In the genomic region with DNA sequence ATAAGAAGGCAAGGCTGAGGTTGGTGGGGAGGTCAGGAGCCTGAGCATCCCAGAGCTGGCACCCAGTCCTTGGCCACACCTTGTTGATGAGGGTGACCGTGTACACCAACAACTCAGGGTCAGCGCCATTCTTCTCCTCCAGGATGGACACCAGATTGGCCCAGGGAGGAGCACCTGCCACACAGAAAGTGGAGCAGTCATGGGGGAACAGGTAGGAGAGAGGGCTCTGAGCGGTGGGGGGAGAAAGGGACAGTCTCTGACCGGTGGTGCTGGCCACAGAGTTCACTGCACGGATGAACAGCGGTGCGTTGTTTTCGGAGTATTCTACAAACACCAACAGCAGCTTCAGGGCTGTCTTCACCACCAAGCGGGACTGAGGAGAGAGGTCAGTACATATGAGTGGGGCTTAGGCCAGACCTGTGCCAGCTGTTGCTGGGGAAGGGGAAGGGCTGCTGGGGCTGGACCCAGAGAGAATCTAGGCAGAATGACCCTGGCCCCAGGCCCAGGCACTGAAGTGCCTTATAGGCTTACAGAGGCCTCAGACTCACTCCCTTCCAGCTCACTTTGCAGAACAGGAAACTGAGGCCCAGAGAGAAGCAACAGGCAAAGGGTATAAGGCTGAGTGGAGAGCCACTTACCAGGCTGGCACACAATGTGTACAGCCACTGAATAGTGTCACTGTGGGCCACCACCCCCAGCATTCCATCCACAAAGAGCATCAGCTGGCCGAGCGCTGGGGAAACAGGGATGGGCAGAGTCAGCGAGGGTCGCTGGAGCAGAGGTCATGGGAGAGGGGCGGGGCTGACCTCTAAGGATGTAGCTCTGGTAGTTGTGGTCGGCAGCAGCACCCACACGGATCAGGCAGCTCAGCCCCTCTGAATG, we compare ENCODE assay signal across 21 cellular contexts. TPM values are rescaled to one million over a fixed set of nuclear protein-coding genes. Genes with fewer than 3 reads are reported as not detected.
DNase-seq lines count a peak whose midpoint lies in the region; ATAC-seq and TF ChIP-seq lines count a peak whose summit lies in the region.
"Had no signal": no experiment of that assay in that cellular context is flagged by ENCODE, and none has a peak within 500 bp of the region (broad histone marks: within the 10 kb centered on the region; RNA-seq: fewer than 3 reads in every experiment).

No MANE protein-coding gene starts in this region.

- H2AFZ ChIP-seq in HCT116 (ENCODE audit: low read depth, low read length, poor library complexity, severe bottlenecking) (no peak overlapping the region), osteoblast (ENCODE audit: low read length) (no peak overlapping the region)

- H3K4me1 Mint-ChIP-seq in activated CD4-positive, alpha-beta T cell treated with anti-CD3 and anti-CD28 coated beads for 36 hours = peaks cover 15% of the 10 kb centered on the region
- H3K4me1 Mint-ChIP-seq in activated CD4-positive, alpha-beta T cell treated with anti-CD3 and anti-CD28 coated beads, Interleukin-2, amount 10 ng/mL, durations not matched to agents 7 days and 5 days = peaks cover 18% of the 10 kb centered on the region
- peaks cover 65% of the 10 kb centered on the region for H3K4me1 Mint-ChIP-seq in dendritic cell treated with granulocyte-macrophage colony-stimulating factor and Interleukin-4, amounts not matched to agents 40 ng/mL and 50 ng/mL, for 4 days (ENCODE audit: low read depth)
- H3K4me1 Mint-ChIP-seq: B cell had no signal

- POLR2A ChIA-PET in activated CD4-positive, alpha-beta T cell treated with anti-CD3 and anti-CD28 coated beads for 36 hours (lab: Charles Lee) = interaction anchor here (1.9 kb wide), 1 partner anchor 11 kb away, joined by 5 read pairs; the partner anchor contains the start of gene TMEM208
- POLR2A ChIA-PET in activated CD4-positive, alpha-beta T cell treated with anti-CD3 and anti-CD28 coated beads, Interleukin-2, amount 10 ng/mL, durations not matched to agents 7 days and 5 days (lab: Charles Lee) = no interaction called here
- POLR2A ChIA-PET in HCT116 (lab: Charles Lee) = interaction anchor here (1.1 to 1.2 kb wide), 3 partner anchors 9 to 10 kb away, joined by 3 to 5 read pairs (median 4); partner anchors contain the start of gene TMEM208
- POLR2A ChIA-PET in A673 (lab: Charles Lee; ENCODE audit: low non-redundant PET) = no interaction called here

- TF ChIP-seq POLR2A in HCT116 (IDR thresholded peaks at IDR 0.05; ENCODE audit: borderline replicate concordance, extremely low read depth, insufficient read depth, insufficient read length) = no peak

- intact Hi-C loops in activated CD4-positive, alpha-beta T cell treated with anti-CD3 and anti-CD28 coated beads for 36 hours (cut with DNase I, micrococcal nuclease) = no loop called here
- intact Hi-C loops in HCT116 (cut with micrococcal nuclease) = no loop called here
- intact Hi-C loops in dendritic cell treated with granulocyte-macrophage colony-stimulating factor and Interleukin-4, amounts not matched to agents 40 ng/mL and 50 ng/mL, for 4 days (cut with micrococcal nuclease) = no loop called here
- intact Hi-C loops in A673 (cut with micrococcal nuclease; ENCODE audit: unreplicated experiment) = no loop called here

- H3K9me3 Mint-ChIP-seq in activated CD4-positive, alpha-beta T cell treated with anti-CD3 and anti-CD28 coated beads for 36 hours (ENCODE audit: low read depth) = no peaks in the 10 kb centered on the region
- no peaks in the 10 kb centered on the region for H3K9me3 Mint-ChIP-seq in activated CD4-positive, alpha-beta T cell treated with anti-CD3 and anti-CD28 coated beads, Interleukin-2, amount 10 ng/mL, durations not matched to agents 7 days and 5 days
- no peaks in the 10 kb centered on the region for H3K9me3 Mint-ChIP-seq in dendritic cell treated with granulocyte-macrophage colony-stimulating factor and Interleukin-4, amounts not matched to agents 40 ng/mL and 50 ng/mL, for 4 days
- H3K9me3 Mint-ChIP-seq: immature natural killer cell had no signal

- peak overlapping the region; percentile 1; the same call in 1 of the 2 replicates for H3K27ac ChIP-seq in HCT116 (ENCODE audit: low read depth, low read length)
- H3K27ac ChIP-seq in osteoblast (ENCODE audit: low read depth, low read length) = peak overlapping the region; percentile 41
- H3K27ac ChIP-seq in A673 (ENCODE audit: low read depth, low read length, poor library complexity, severe bottlenecking) = no peak overlapping the region
- H3K27ac ChIP-seq: pancreas, Peyer's patch had no signal

- peaks cover 33% of the 10 kb centered on the region for H3K36me3 Mint-ChIP-seq in activated CD4-positive, alpha-beta T cell treated with anti-CD3 and anti-CD28 coated beads for 36 hours (ENCODE audit: low read depth)
- peaks cover 20% of the 10 kb centered on the region for H3K36me3 Mint-ChIP-seq in activated CD4-positive, alpha-beta T cell treated with anti-CD3 and anti-CD28 coated beads, Interleukin-2, amount 10 ng/mL, durations not matched to agents 7 days and 5 days (ENCODE audit: low read depth)
- H3K36me3 Mint-ChIP-seq in dendritic cell treated with granulocyte-macrophage colony-stimulating factor and Interleukin-4, amounts not matched to agents 40 ng/mL and 50 ng/mL, for 4 days (ENCODE audit: low read depth) = peaks cover 75% of the 10 kb centered on the region

- no peak overlapping the region for H3K4me3 Mint-ChIP-seq in activated CD4-positive, alpha-beta T cell treated with anti-CD3 and anti-CD28 coated beads for 36 hours
- H3K4me3 Mint-ChIP-seq in activated CD4-positive, alpha-beta T cell treated with anti-CD3 and anti-CD28 coated beads, Interleukin-2, amount 10 ng/mL, durations not matched to agents 7 days and 5 days = no peak overlapping the region
- H3K4me3 Mint-ChIP-seq in dendritic cell treated with granulocyte-macrophage colony-stimulating factor and Interleukin-4, amounts not matched to agents 40 ng/mL and 50 ng/mL, for 4 days = no peak overlapping the region
- H3K4me3 Mint-ChIP-seq: B cell, immature natural killer cell had no signal

- CTCF ChIA-PET in activated CD4-positive, alpha-beta T cell treated with anti-CD3 and anti-CD28 coated beads for 36 hours (lab: Charles Lee) = interaction anchor here (0.5 to 2.7 kb wide), 4 partner anchors 10 to 189 kb away, joined by 3 to 12 read pairs (median 3); partner anchors contain the start of gene TMEM208
- CTCF ChIA-PET in activated CD4-positive, alpha-beta T cell treated with anti-CD3 and anti-CD28 coated beads, Interleukin-2, amount 10 ng/mL, durations not matched to agents 7 days and 5 days (lab: Charles Lee) = interaction anchor here (0.6 to 3.3 kb wide), 3 partner anchors 10 to 20 kb away, joined by 3 to 20 read pairs (median 18); partner anchors contain the start of genes FHOD1, SLC9A5 and TMEM208
- CTCF ChIA-PET in HCT116 (lab: Charles Lee) = interaction anchor here (2.2 kb wide), 1 partner anchor 11 kb away, joined by 9 read pairs; the partner anchor contains the start of gene TMEM208
- CTCF ChIA-PET in A673 (lab: Charles Lee) = no interaction called here

- ATAC-seq in activated CD4-positive, alpha-beta T cell treated with anti-CD3 and anti-CD28 coated beads for 36 hours = no peak
- ATAC-seq in HCT116 = no peak
- no peak for ATAC-seq in HG03039 (IDR thresholded peaks at IDR 0.05; ENCODE audit: unreplicated experiment)
- ATAC-seq: sciatic nerve had no signal

- BruUV-seq in HCT116 (replicated peaks; lab: Mats Ljungman, UMichigan) (TSS peak; percentile 21), A673 (replicated peaks; lab: Mats Ljungman, UMichigan) (no TSS peak)

- H3K4me1 ChIP-seq in HCT116 (ENCODE audit: control insufficient read depth in 1 of 2, insufficient read depth in 2 of 2, low read length in 2 of 2) = peaks cover 23 to 42% of the 10 kb centered on the region in 2 experiments
- peaks cover 32% of the 10 kb centered on the region for H3K4me1 ChIP-seq in osteoblast (ENCODE audit: insufficient read depth, low read length)
- peaks cover 16% of the 10 kb centered on the region for H3K4me1 ChIP-seq in A673 (ENCODE audit: insufficient read depth, low read length, poor library complexity, severe bottlenecking)

- H3K4me2 ChIP-seq in HCT116 (ENCODE audit: low read length) (no peak overlapping the region), osteoblast (ENCODE audit: insufficient read depth, low read length) (no peak overlapping the region)
- H3K4me2 ChIP-seq: SK-N-SH had no signal

- H3K9ac ChIP-seq in HCT116 (ENCODE audit: low read length) = no peak overlapping the region
- H3K9ac ChIP-seq: SK-N-SH had no signal

- no peak overlapping the region for H3K4me3 ChIP-seq in HCT116 (replicated peaks in 1 of 2; ENCODE audit: low read depth in 1 of 2, low read length in 2 of 2)
- H3K4me3 ChIP-seq in osteoblast (ENCODE audit: insufficient read depth, low read length) = no peak overlapping the region
- no peak overlapping the region for H3K4me3 ChIP-seq in MG63
- H3K4me3 ChIP-seq in A673 (ENCODE audit: low read depth, low read length, poor library complexity, severe bottlenecking) = no peak overlapping the region
- H3K4me3 ChIP-seq: K562, pancreas, Peyer's patch, stomach had no signal

- H3K79me2 ChIP-seq in HCT116 (ENCODE audit: insufficient read depth, low read length) (peaks cover 45% of the 10 kb centered on the region), osteoblast (ENCODE audit: insufficient read depth, low read length) (peaks cover 48% of the 10 kb centered on the region)

- H4K20me1 ChIP-seq in HCT116 (ENCODE audit: insufficient read depth) (no peaks in the 10 kb centered on the region), osteoblast (ENCODE audit: insufficient read depth, low read length) (peaks cover 10% of the 10 kb centered on the region)

- no peaks in the 10 kb centered on the region for H3K27me3 Mint-ChIP-seq in activated CD4-positive, alpha-beta T cell treated with anti-CD3 and anti-CD28 coated beads for 36 hours
- no peaks in the 10 kb centered on the region for H3K27me3 Mint-ChIP-seq in activated CD4-positive, alpha-beta T cell treated with anti-CD3 and anti-CD28 coated beads, Interleukin-2, amount 10 ng/mL, durations not matched to agents 7 days and 5 days
- no peaks in the 10 kb centered on the region for H3K27me3 Mint-ChIP-seq in dendritic cell treated with granulocyte-macrophage colony-stimulating factor and Interleukin-4, amounts not matched to agents 40 ng/mL and 50 ng/mL, for 4 days
- H3K27me3 Mint-ChIP-seq: B cell had no signal

- no peak for TF ChIP-seq RAD21 in HCT116 (IDR thresholded peaks at IDR 0.05; ENCODE audit: low read depth)

- no peaks in the 10 kb centered on the region for H3K9me2 ChIP-seq in HCT116 (ENCODE audit: insufficient read depth)
- H3K9me2 ChIP-seq: SK-N-SH had no signal

- DNase-seq in activated CD4-positive, alpha-beta T cell treated with anti-CD3 and anti-CD28 coated beads for 36 hours = no peak
- no peak for DNase-seq in activated CD4-positive, alpha-beta T cell treated with anti-CD3 and anti-CD28 coated beads, Interleukin-2, amount 10 ng/mL, durations not matched to agents 7 days and 5 days
- DNase-seq in HCT116 (ENCODE audit: low read depth, low spot score) (no peak), osteoblast (ENCODE audit: insufficient read length, low spot score, missing footprints) (peak; percentile 68), MG63 (no peak), A673 (ENCODE audit: low spot score) (no peak)
- DNase-seq: activated CD4-positive, CD25-positive, alpha-beta regulatory T cell treated with anti-CD3 and anti-CD28 coated beads, Interleukin-2, amount 50 U/mL, for 72 hours; activated gamma-delta T cell treated with Interleukin-2 at 50 U/mL for 16 hours; effector CD4-positive, alpha-beta T cell; immature natural killer cell; NCI-H187 treated with DMSO at 0.1 percent for 48 hours; stimulated activated CD4-positive, alpha-beta T cell treated with anti-CD3 and anti-CD28 coated beads, Interleukin-2, amount 100 ng/mL, for 24 hours; stomach had no signal

- H3K36me3 ChIP-seq in HCT116 (ENCODE audit: control insufficient read depth in 1 of 2, insufficient read depth in 2 of 2, low read length in 2 of 2) = peaks cover 24 to 46% of the 10 kb centered on the region in 2 experiments
- peaks cover 65% of the 10 kb centered on the region for H3K36me3 ChIP-seq in osteoblast (ENCODE audit: insufficient read depth, low read length)
- H3K36me3 ChIP-seq in MG63 = no peaks in the 10 kb centered on the region; the same call in 1 of the 2 replicates
- H3K36me3 ChIP-seq in A673 (ENCODE audit: insufficient read depth, low read length, poor library complexity, severe bottlenecking) = peaks cover 45% of the 10 kb centered on the region

- peak overlapping the region; percentile 55 for H3K27ac Mint-ChIP-seq in activated CD4-positive, alpha-beta T cell treated with anti-CD3 and anti-CD28 coated beads for 36 hours
- H3K27ac Mint-ChIP-seq in activated CD4-positive, alpha-beta T cell treated with anti-CD3 and anti-CD28 coated beads, Interleukin-2, amount 10 ng/mL, durations not matched to agents 7 days and 5 days = no peak overlapping the region
- H3K27ac Mint-ChIP-seq in dendritic cell treated with granulocyte-macrophage colony-stimulating factor and Interleukin-4, amounts not matched to agents 40 ng/mL and 50 ng/mL, for 4 days = peak overlapping the region; percentile 18
- H3K27ac Mint-ChIP-seq: B cell had no signal

- TF ChIP-seq CTCF in HCT116 (IDR thresholded peaks at IDR 0.05 in 2 of 3, conservative IDR thresholded peaks at IDR 0.05 in 1 of 3; ENCODE audit: borderline replicate concordance in 1 of 3, insufficient read depth in 1 of 3, low read depth in 2 of 3, low read length in 2 of 3) = no peak
- TF ChIP-seq CTCF in osteoblast (IDR thresholded peaks at IDR 0.05; ENCODE audit: extremely low read depth, low read depth, low read length) = no peak
- no peak for TF ChIP-seq CTCF in A673 (conservative IDR thresholded peaks at IDR 0.05; ENCODE audit: low read depth, low read length)

- H3K9me3 ChIP-seq in HCT116 (ENCODE audit: control insufficient read depth in 1 of 2, insufficient read depth in 1 of 2, low read depth in 1 of 2, low read length in 2 of 2) = no peaks in the 10 kb centered on the region
- no peaks in the 10 kb centered on the region for H3K9me3 ChIP-seq in osteoblast (ENCODE audit: low read depth, low read length)
- H3K9me3 ChIP-seq in MG63 = no peaks in the 10 kb centered on the region
- no peaks in the 10 kb centered on the region for H3K9me3 ChIP-seq in A673 (ENCODE audit: low read depth, low read length, poor library complexity, severe bottlenecking)
- H3K9me3 ChIP-seq: pancreas, Peyer's patch, SK-N-SH, stomach had no signal

- no peaks in the 10 kb centered on the region for H3K27me3 ChIP-seq in HCT116 (ENCODE audit: insufficient read depth, low read length)
- no peaks in the 10 kb centered on the region for H3K27me3 ChIP-seq in osteoblast (ENCODE audit: insufficient read depth, low read length)
- H3K27me3 ChIP-seq in MG63 = no peaks in the 10 kb centered on the region
- H3K27me3 ChIP-seq in A673 (replicated peaks; ENCODE audit: insufficient read depth, low read depth, low read length, poor library complexity) = no peaks in the 10 kb centered on the region
- H3K27me3 ChIP-seq: pancreas, Peyer's patch, stomach had no signal

- RAD21 ChIA-PET in HCT116 (lab: Charles Lee; ENCODE audit: low non-redundant PET in 1 of 2, low total read pairs in 2 of 2, uncharacterized antibody in 2 of 2, unreplicated experiment in 2 of 2) = no interaction called here

RNA-seq across cellular contexts. Expression of gene FHOD1, which starts 9.6 kb away (rescaled TPM):
- total RNA-seq in activated CD4-positive, alpha-beta T cell treated with anti-CD3 and anti-CD28 coated beads for 36 hours = 10 to 100 TPM; 75.5 to 77.2 TPM
- 10 to 100 TPM; 59.2 to 62.0 TPM for total RNA-seq in activated CD4-positive, alpha-beta T cell treated with anti-CD3 and anti-CD28 coated beads, Interleukin-2, amount 10 ng/mL, durations not matched to agents 7 days and 5 days
- total RNA-seq in HCT116 (2021; ENCODE audit: unreplicated experiment) (69.2 TPM), osteoblast (27.4 and 28.2 TPM in 2 replicates), A673 (2021) (94.9 and 96.4 TPM in 2 replicates)
- 46.5 and 50.2 TPM in 2 replicates for polyA plus RNA-seq in HCT116 (2012)
- 7.7 and 8.9 TPM in 2 replicates for total RNA-seq in MG63 (2014; rRNA removed; shearing (Covaris generic); ENCODE audit: low replicate concordance)

RNA-seq across cellular contexts. Expression of gene TMEM208, which starts 10.7 kb away (rescaled TPM):
- total RNA-seq in activated CD4-positive, alpha-beta T cell treated with anti-CD3 and anti-CD28 coated beads for 36 hours = 10 to 100 TPM; 13.6 to 31.2 TPM
- 10 to 100 TPM; 25.8 to 40.8 TPM for total RNA-seq in activated CD4-positive, alpha-beta T cell treated with anti-CD3 and anti-CD28 coated beads, Interleukin-2, amount 10 ng/mL, durations not matched to agents 7 days and 5 days
- total RNA-seq in HCT116 (2021; ENCODE audit: unreplicated experiment) = 36.1 TPM
- polyA plus RNA-seq in HCT116 (2012) = 40.8 and 44.3 TPM in 2 replicates
- total RNA-seq in osteoblast = 22.4 and 25.3 TPM in 2 replicates
- 27.1 and 33.2 TPM in 2 replicates for total RNA-seq in MG63 (2014; rRNA removed; shearing (Covaris generic); ENCODE audit: low replicate concordance)
- 30.4 and 38.2 TPM in 2 replicates for total RNA-seq in A673 (2021)

RNA-seq across cellular contexts. Expression of gene SLC9A5, which starts 11.1 kb away (rescaled TPM):
- 1 to 10 TPM; 4.5 to 5.5 TPM for total RNA-seq in activated CD4-positive, alpha-beta T cell treated with anti-CD3 and anti-CD28 coated beads for 36 hours
- total RNA-seq in activated CD4-positive, alpha-beta T cell treated with anti-CD3 and anti-CD28 coated beads, Interleukin-2, amount 10 ng/mL, durations not matched to agents 7 days and 5 days = 1 to 10 TPM; 1.5 to 2.0 TPM
- total RNA-seq in HCT116 (2021; ENCODE audit: unreplicated experiment) (5.6 TPM), osteoblast (2.9 and 3.6 TPM in 2 replicates), A673 (2021) (2.4 and 3.6 TPM in 2 replicates)
- 5.4 and 6.7 TPM in 2 replicates for polyA plus RNA-seq in HCT116 (2012)
- 0.03 TPM in 1 of 2 replicates, not detected in the other for total RNA-seq in MG63 (2014; rRNA removed; shearing (Covaris generic); ENCODE audit: low replicate concordance)

RNA-seq across cellular contexts. Expression of gene ELMO3, which starts 38.7 kb away (rescaled TPM):
- total RNA-seq in activated CD4-positive, alpha-beta T cell treated with anti-CD3 and anti-CD28 coated beads for 36 hours = 1 to 10 TPM; 3.0 to 4.6 TPM
- 1 to 10 TPM; 6.2 to 6.3 TPM for total RNA-seq in activated CD4-positive, alpha-beta T cell treated with anti-CD3 and anti-CD28 coated beads, Interleukin-2, amount 10 ng/mL, durations not matched to agents 7 days and 5 days
- total RNA-seq in HCT116 (2021; ENCODE audit: unreplicated experiment) (45.8 TPM), osteoblast (0.29 and 0.36 TPM in 2 replicates), A673 (2021) (3.3 and 4.7 TPM in 2 replicates)
- 53.4 and 60.6 TPM in 2 replicates for polyA plus RNA-seq in HCT116 (2012)
- 1.9 TPM in 1 of 2 replicates, not detected in the other for total RNA-seq in MG63 (2014; rRNA removed; shearing (Covaris generic); ENCODE audit: low replicate concordance)
- polyA plus RNA-seq: immature natural killer cell had no signal

RNA-seq across cellular contexts. Expression of gene PLEKHG4, which starts 41.7 kb away (rescaled TPM):
- 10 to 100 TPM; 21.1 to 23.1 TPM for total RNA-seq in activated CD4-positive, alpha-beta T cell treated with anti-CD3 and anti-CD28 coated beads for 36 hours
- 10 to 100 TPM; 15.7 TPM for total RNA-seq in activated CD4-positive, alpha-beta T cell treated with anti-CD3 and anti-CD28 coated beads, Interleukin-2, amount 10 ng/mL, durations not matched to agents 7 days and 5 days
- total RNA-seq in HCT116 (2021; ENCODE audit: unreplicated experiment) (38.5 TPM), osteoblast (31.8 and 41.6 TPM in 2 replicates), A673 (2021) (5.8 and 8.9 TPM in 2 replicates)
- 29.2 and 34.0 TPM in 2 replicates for polyA plus RNA-seq in HCT116 (2012)
- total RNA-seq in MG63 (2014; rRNA removed; shearing (Covaris generic); ENCODE audit: low replicate concordance) = 78.0 and 80.1 TPM in 2 replicates

Comparison
In these comparisons a context has a peak if more than half of its experiments do, and no peak if none do; other contexts are left out.
1. POLR2A ChIA-PET loops: an anchor here in activated CD4-positive, alpha-beta T cell treated with anti-CD3 and anti-CD28 coated beads for 36 hours (1.9 kb wide) and HCT116 (1.1 to 1.2 kb wide); none called in activated CD4-positive, alpha-beta T cell treated with anti-CD3 and anti-CD28 coated beads, Interleukin-2, amount 10 ng/mL, durations not matched to agents 7 days and 5 days and A673.